In genomic region chr11:10885703-10886363, GRCh38 we compare ENCODE assay signal across 15 cellular contexts. TPM values are rescaled to one million over a fixed set of nuclear protein-coding genes. Genes with fewer than 3 reads are reported as not detected.
DNase-seq lines count a peak whose midpoint lies in the region; ATAC-seq and TF ChIP-seq lines count a peak whose summit lies in the region.
"Had no signal": no experiment of that assay in that cellular context is flagged by ENCODE, and none has a peak within 500 bp of the region (broad histone marks: within the 10 kb centered on the region; RNA-seq: fewer than 3 reads in every experiment).

No MANE protein-coding gene starts in this region.

- TF ChIP-seq EP300 in transverse colon (IDR thresholded peaks at IDR 0.05; ENCODE audit: low read depth) = no peak

- H3K27ac ChIP-seq in transverse colon = peak overlapping the region; percentile 6 to 53 (median 31)
- H3K27ac ChIP-seq: dorsolateral prefrontal cortex had no signal

- TF ChIP-seq CTCF in transverse colon (IDR thresholded peaks at IDR 0.05) = no peak

- no peaks in the 10 kb centered on the region for H3K9me3 ChIP-seq in transverse colon
- H3K9me3 ChIP-seq: thoracic aorta had no signal

- no peak overlapping the region for H3K4me3 Mint-ChIP-seq in immature natural killer cell
- H3K4me3 Mint-ChIP-seq: activated B cell treated with CpG ODN at 0.5 μM for 24 hours; activated naive CD8-positive, alpha-beta T cell treated with anti-CD3 and anti-CD28 coated beads, Interleukin-2, amount 10 ng/mL, durations not matched to agents 7 days and 5 days; natural killer cell treated with Interleukin-12 subunit alpha and Interleukin-12 subunit beta and Interleukin-15 and Interleukin-18, amount 100 ng/mL, for 72 hours had no signal

- H3K9me3 Mint-ChIP-seq in immature natural killer cell = peaks cover 0 to 16% (median 9%) of the 10 kb centered on the region in 6 donors
- H3K9me3 Mint-ChIP-seq: natural killer cell treated with Interleukin-12 subunit alpha and Interleukin-12 subunit beta and Interleukin-15 and Interleukin-18, amount 100 ng/mL, for 72 hours had no signal

- H3K36me3 ChIP-seq in transverse colon = no peaks in the 10 kb centered on the region
- H3K36me3 ChIP-seq: thoracic aorta had no signal

- WGBS in transverse colon (ENCODE audit: low coverage in 1 of 2), 2 donors = 39 to 47% methylated on average over 2 of the region's 2 CpGs

- peaks cover 3 to 8% (median 6%) of the 10 kb centered on the region in 3 donors for H3K36me3 Mint-ChIP-seq in immature natural killer cell

- peak; percentile 92 for ATAC-seq in Right ventricle myocardium superior (ENCODE audit: poor library complexity)
- peak; percentile 86 for ATAC-seq in esophagus mucosa
- ATAC-seq in left lobe of liver = peak; percentile 62
- no peak for ATAC-seq in HG03108 (IDR thresholded peaks at IDR 0.05; ENCODE audit: unreplicated experiment)
- ATAC-seq: left colon; natural killer cell treated with Interleukin-12 subunit alpha and Interleukin-12 subunit beta and Interleukin-15 and Interleukin-18, amount 100 ng/mL, for 72 hours had no signal

- no peak for TF ChIP-seq POLR2A in transverse colon (IDR thresholded peaks at IDR 0.05)

- H3K4me3 ChIP-seq in transverse colon = no peak overlapping the region
- H3K4me3 ChIP-seq: dorsolateral prefrontal cortex, thoracic aorta had no signal

- peaks cover 3 to 6% (median 5%) of the 10 kb centered on the region in 3 donors for H3K27me3 Mint-ChIP-seq in immature natural killer cell (ENCODE audit: low read depth in 3 of 3)
- H3K27me3 Mint-ChIP-seq: activated B cell treated with CpG ODN at 0.5 μM for 24 hours had no signal

- no peak overlapping the region for H3K27ac Mint-ChIP-seq in immature natural killer cell
- H3K27ac Mint-ChIP-seq: activated B cell treated with CpG ODN at 0.5 μM for 24 hours; activated naive CD8-positive, alpha-beta T cell treated with anti-CD3 and anti-CD28 coated beads, Interleukin-2, amount 10 ng/mL, durations not matched to agents 7 days and 5 days; natural killer cell treated with Interleukin-12 subunit alpha and Interleukin-12 subunit beta and Interleukin-15 and Interleukin-18, amount 100 ng/mL, for 72 hours had no signal

- in situ Hi-C loops in transverse colon (cut with MboI; ENCODE audit: low pct_ligation_motif_present in 1 of 4, low pct_unique_long_range_greater_than_20kb in 1 of 4, low sequenced_read_pairs in 3 of 4) = no loop called here

- intact Hi-C loops in Right ventricle myocardium superior (cut with DNase I) = no loop called here
- intact Hi-C loops in cardiac septum (cut with DNase I) = no loop called here
- intact Hi-C loops in transverse colon (cut with DNase I; ENCODE audit: low total_unique reads) = no loop called here

- no peak for DNase-seq in Right ventricle myocardium superior
- DNase-seq in cardiac septum (ENCODE audit: low spot score) = no peak
- no peak for DNase-seq in left lobe of liver (ENCODE audit: low spot score)
- no peak for DNase-seq in transverse colon
- no peak for DNase-seq in immature natural killer cell
- DNase-seq in stimulated activated CD4-positive, alpha-beta T cell treated with anti-CD3 and anti-CD28 coated beads, Interleukin-1b, Interleukin-23, amount 100 ng/mL, for 48 hours = no peak
- DNase-seq: activated B cell treated with CpG ODN at 0.5 μM for 24 hours; activated naive CD8-positive, alpha-beta T cell treated with anti-CD3 and anti-CD28 coated beads, Interleukin-2, amount 10 ng/mL, durations not matched to agents 7 days and 5 days; dorsolateral prefrontal cortex; left colon; NCI-H2171 had no signal

- H3K4me1 Mint-ChIP-seq in immature natural killer cell = no peaks in the 10 kb centered on the region
- H3K4me1 Mint-ChIP-seq: activated B cell treated with CpG ODN at 0.5 μM for 24 hours; activated naive CD8-positive, alpha-beta T cell treated with anti-CD3 and anti-CD28 coated beads, Interleukin-2, amount 10 ng/mL, durations not matched to agents 7 days and 5 days had no signal

- peaks cover 0 to 12% (median 7%) of the 10 kb centered on the region in 4 donors for H3K4me1 ChIP-seq in transverse colon

- no peaks in the 10 kb centered on the region for H3K27me3 ChIP-seq in transverse colon

RNA-seq across cellular contexts. Expression of gene ZBED5, which starts 28.0 kb away (rescaled TPM):
- total RNA-seq in Right ventricle myocardium superior (37.4 TPM), cardiac septum (38.8 TPM), esophagus mucosa (16.5 TPM), left lobe of liver (7.1 TPM), transverse colon (10 to 100 TPM; 13.7 to 38.4 (median 29.7) TPM)
- 10 to 100 TPM in 1 of 3 donors, 1 to 10 TPM in 2; 7.2 to 14.7 (median 9.8) TPM for polyA plus RNA-seq in immature natural killer cell
